In genomic region chr14:85516239-85517112, GRCh38 we compare ENCODE assay signal across 16 cellular contexts. TPM values are rescaled to one million over a fixed set of nuclear protein-coding genes. Genes with fewer than 3 reads are reported as not detected.
DNase-seq lines count a peak whose midpoint lies in the region; ATAC-seq, FAIRE-seq and TF ChIP-seq lines count a peak whose summit lies in the region.
"Had no signal": no experiment of that assay in that cellular context is flagged by ENCODE, and none has a peak within 500 bp of the region (broad histone marks: within the 10 kb centered on the region; RNA-seq: fewer than 3 reads in every experiment).

No MANE protein-coding gene starts in this region.

- H3K27ac ChIP-seq in A549 (peak overlapping the region; percentile 16 to 34), HepG2 (ENCODE audit: extremely low read length, insufficient read depth, low read length) (no peak overlapping the region)
- H3K27ac ChIP-seq: esophagus muscularis mucosa had no signal

- no peaks in the 10 kb centered on the region for H3K79me2 ChIP-seq in HepG2 (ENCODE audit: insufficient read depth, low read length)

- H3K4me2 ChIP-seq in A549 (peak overlapping the region; percentile 57), HepG2 (ENCODE audit: low read depth, low read length) (no peak overlapping the region)

- DNase-seq in A549 (ENCODE audit: low read depth in 1 of 2, low spot score in 1 of 2) (no peak), HT1080 (ENCODE audit: low read depth) (peak; percentile 86), fibroblast of villous mesenchyme (ENCODE audit: low read depth) (peak; percentile 83), HepG2 (ENCODE audit: low spot score) (no peak), NCI-H1048 (lab: John Stamatoyannopoulos, UW) (no peak)
- DNase-seq in activated naive CD4-positive, alpha-beta T cell treated with anti-CD3 and anti-CD28 coated beads, Interleukin-2, amount 50 U/mL, for 16 hours: no peak
- no peak for DNase-seq in activated CD4-positive, alpha-beta T cell treated with anti-CD3 and anti-CD28 coated beads, Interleukin-2, amount 10 ng/mL, durations not matched to agents 24 days and 14 days
- DNase-seq: NCI-H2081, nephron progenitor cell had no signal

- TF ChIP-seq CTCF in A549 (IDR thresholded peaks at IDR 0.05): no peak
- TF ChIP-seq CTCF in fibroblast of villous mesenchyme (IDR thresholded peaks at IDR 0.05; ENCODE audit: insufficient read depth, low read depth, low read length): no peak
- no peak for TF ChIP-seq CTCF in HepG2 (CRISPR knock-in tag; IDR thresholded peaks at IDR 0.05)

- intact Hi-C loops in HepG2 (cut with micrococcal nuclease; ENCODE audit: unreplicated experiment): loop anchor here (5.0 kb wide), 1 partner anchor 44 kb away; no protein-coding TSS in a partner anchor
- intact Hi-C loops in activated CD4-positive, alpha-beta T cell treated with anti-CD3 and anti-CD28 coated beads, Interleukin-2, amount 10 ng/mL, durations not matched to agents 24 days and 14 days (cut with micrococcal nuclease): no loop called here

- no peaks in the 10 kb centered on the region for H4K20me1 ChIP-seq in HepG2 (ENCODE audit: insufficient read depth, low read length)

- no peak overlapping the region for H3K4me3 Mint-ChIP-seq in activated CD4-positive, alpha-beta T cell treated with anti-CD3 and anti-CD28 coated beads, Interleukin-2, amount 10 ng/mL, durations not matched to agents 24 days and 14 days
- H3K4me3 Mint-ChIP-seq: IgD-negative memory B cell, nephron progenitor cell had no signal

- H3K9ac ChIP-seq in HepG2 (ENCODE audit: insufficient read depth, low read depth, low read length): no peak overlapping the region

- H3K4me3 ChIP-seq in A549 (no peak overlapping the region), fibroblast of villous mesenchyme (ENCODE audit: low read depth, low read length) (no peak overlapping the region), HepG2 (replicated peaks in 1 of 3; ENCODE audit: insufficient read depth in 1 of 3, low read depth in 2 of 3, low read length in 3 of 3) (no peak overlapping the region)
- H3K4me3 ChIP-seq: esophagus muscularis mucosa had no signal

- CTCF ChIA-PET in A549 (lab: Yijun Ruan, JAX): interaction anchor here (0.7 to 2.6 kb wide), 3 partner anchors 11 to 100 kb away, joined by 3 to 9 read pairs (median 3); no protein-coding TSS in a partner anchor
- CTCF ChIA-PET in HepG2 (lab: Yijun Ruan, JAX; ENCODE audit: low intra/inter-chr PET ratio, low total read pairs): no interaction called here

- peaks cover 39% of the 10 kb centered on the region for H3K4me1 ChIP-seq in A549
- H3K4me1 ChIP-seq in HepG2 (ENCODE audit: insufficient read depth, low read length): peaks cover 29% of the 10 kb centered on the region
- H3K4me1 ChIP-seq: esophagus muscularis mucosa had no signal

- no peak overlapping the region for H3K27ac Mint-ChIP-seq in activated CD4-positive, alpha-beta T cell treated with anti-CD3 and anti-CD28 coated beads, Interleukin-2, amount 10 ng/mL, durations not matched to agents 24 days and 14 days
- H3K27ac Mint-ChIP-seq: IgD-negative memory B cell, nephron progenitor cell had no signal

- TF ChIP-seq RAD21 in A549 (conservative IDR thresholded peaks at IDR 0.05 in 1 of 2, IDR thresholded peaks at IDR 0.05 in 1 of 2) (no peak), HepG2 (CRISPR knock-in tag; IDR thresholded peaks at IDR 0.05) (no peak)

- BruUV-seq in HepG2 (replicated peaks; lab: Mats Ljungman, UMichigan): no TSS peak

- POLR2A ChIA-PET in A549 (lab: Yijun Ruan, JAX) (interaction anchor here (0.6 to 0.8 kb wide), 2 partner anchors 13 to 1954 kb away, joined by 3 read pairs; partner anchors contain the start of gene FLRT2), HepG2 (lab: Yijun Ruan, JAX) (no interaction called here)

- TF ChIP-seq EP300 in A549 (IDR thresholded peaks at IDR 0.05): no peak
- TF ChIP-seq EP300 in HepG2 (IDR thresholded peaks at IDR 0.05; ENCODE audit: low read depth in 2 of 2, low read length in 2 of 2): no peak
- TF ChIP-seq EP300 in HepG2 (CRISPR knock-in tag; IDR thresholded peaks at IDR 0.05; ENCODE audit: borderline replicate concordance): no peak

- H3K9me3 ChIP-seq in A549: no peaks in the 10 kb centered on the region
- peaks cover 4% of the 10 kb centered on the region for H3K9me3 ChIP-seq in HepG2 (ENCODE audit: low read length)
- H3K9me3 ChIP-seq: esophagus muscularis mucosa had no signal

- no peak for TF ChIP-seq POLR2A in A549 (IDR thresholded peaks at IDR 0.05; ENCODE audit: low read length)
- no peak for TF ChIP-seq POLR2A in HepG2 (IDR thresholded peaks at IDR 0.05; ENCODE audit: insufficient read depth in 1 of 2, low read depth in 2 of 2, low read length in 2 of 2)

- no peaks in the 10 kb centered on the region for H3K27me3 Mint-ChIP-seq in activated CD4-positive, alpha-beta T cell treated with anti-CD3 and anti-CD28 coated beads, Interleukin-2, amount 10 ng/mL, durations not matched to agents 24 days and 14 days
- H3K27me3 Mint-ChIP-seq: IgD-negative memory B cell had no signal

- ATAC-seq in A549: peak; percentile 50 to 54; a peak in 4 of 6 replicates
- ATAC-seq in SK-N-SH treated with all-trans-retinoic acid at 6 μM for 48 hours: peak; percentile 96
- no peak for ATAC-seq in HepG2
- ATAC-seq: activated CD4-positive, CD25-positive, alpha-beta regulatory T cell treated with anti-CD3 and anti-CD28 coated beads, Interleukin-2, amount 50 U/mL, for 24 hours had no signal

- no peaks in the 10 kb centered on the region for H3K36me3 Mint-ChIP-seq in activated CD4-positive, alpha-beta T cell treated with anti-CD3 and anti-CD28 coated beads, Interleukin-2, amount 10 ng/mL, durations not matched to agents 24 days and 14 days (ENCODE audit: low read depth)
- H3K36me3 Mint-ChIP-seq: IgD-negative memory B cell had no signal

- no peaks in the 10 kb centered on the region for H3K9me3 Mint-ChIP-seq in activated CD4-positive, alpha-beta T cell treated with anti-CD3 and anti-CD28 coated beads, Interleukin-2, amount 10 ng/mL, durations not matched to agents 24 days and 14 days

- in situ Hi-C loops in HepG2 (cut with HindIII; ENCODE audit: extremely low pct_ligation_motif_present, low pct_unique_long_range_greater_than_20kb): no loop called here

- 57% methylated on average over 5 of the region's 5 CpGs for WGBS in A549 (ENCODE audit: missing lambda C conversion rate)
- 71% methylated on average over 5 of the region's 5 CpGs for WGBS in HepG2 (ENCODE audit: low lambda C conversion rate)

- H3K36me3 ChIP-seq in HepG2 (replicated peaks in 1 of 2; ENCODE audit: control insufficient read depth in 1 of 2, insufficient read depth in 2 of 2, low read length in 2 of 2): no peaks in the 10 kb centered on the region
- H3K36me3 ChIP-seq: esophagus muscularis mucosa had no signal

- H3K4me1 Mint-ChIP-seq in activated CD4-positive, alpha-beta T cell treated with anti-CD3 and anti-CD28 coated beads, Interleukin-2, amount 10 ng/mL, durations not matched to agents 24 days and 14 days: no peaks in the 10 kb centered on the region
- H3K4me1 Mint-ChIP-seq: IgD-negative memory B cell had no signal

- peak; percentile 46 for FAIRE-seq in A549 (lab: Jason Lieb, UNC)
- FAIRE-seq in HepG2 (lab: Jason Lieb, UNC): no peak
- FAIRE-seq: A204.1, G401.6 had no signal

- H3K27me3 ChIP-seq in HepG2 (ENCODE audit: control insufficient read depth in 1 of 2, insufficient read depth in 2 of 2, low read length in 2 of 2): no peaks in the 10 kb centered on the region
- H3K27me3 ChIP-seq: esophagus muscularis mucosa had no signal

- no peak overlapping the region for H2AFZ ChIP-seq in HepG2 (ENCODE audit: low read length)

TF ChIP-seq in A549, 52 proteins besides CTCF, POLR2A, EP300 and RAD21 (continues in another document):
- peak; percentile 34; the same call in 1 of the 2 replicates for TF ChIP-seq JUNB (IDR thresholded peaks at IDR 0.05)

TF ChIP-seq in SK-N-SH treated with all-trans-retinoic acid at 6 μM for 48 hours, 23 proteins besides CTCF, POLR2A, EP300 and RAD21 (continues in another document):
- no peak for TF ChIP-seq PPARA (CRISPR knock-in tag; IDR thresholded peaks at IDR 0.05; ENCODE audit: borderline replicate concordance)

TF ChIP-seq in HepG2, 621 proteins besides CTCF, POLR2A, EP300 and RAD21 (continues in another document):
- no peak for TF ChIP-seq ZNF772 (CRISPR knock-in tag; IDR thresholded peaks at IDR 0.05)

RNA-seq across cellular contexts. Expression of gene FLRT2, which starts 13.5 kb away (rescaled TPM):
- polyA plus RNA-seq in A549 (2011; rRNA removed) (6.4 and 7.5 TPM in 2 replicates), A549 (2017; fragmentation: RNase III; extraction: RNeasy Plus Mini Kit Qiagen cat#74134 plus additional on column Dnase treatment) (6.6 to 7.0 TPM (median 6.8 TPM) in 3 replicates), HepG2 (2011; rRNA removed) (0.16 TPM in 1 of 2 replicates, not detected in the other)
- polyA plus RNA-seq in A549 (2012; cell fraction: cytosol; rRNA removed): 2.6 and 4.2 TPM in 2 replicates
- 13.0 and 24.3 TPM in 2 replicates for polyA plus RNA-seq in A549 (2012; cell fraction: nucleus; rRNA removed)
- polyA minus RNA-seq in A549 (2011; rRNA and poly(A)+ RNA removed): 12.6 and 13.3 TPM in 2 replicates
- 6.7 and 7.2 TPM in 2 replicates for total RNA-seq in HT1080 (2014; rRNA removed; shearing (Covaris generic))
- polyA plus RNA-seq in HT1080 (2015; cell fraction: cytosol; rRNA removed): 0.78 and 0.84 TPM in 2 replicates
- 8.0 and 9.4 TPM in 2 replicates for polyA plus RNA-seq in HT1080 (2015; cell fraction: nucleus; rRNA removed)
- total RNA-seq in fibroblast of villous mesenchyme (12.9 and 14.7 TPM in 2 replicates), HepG2 (2016; rRNA removed; fragmentation: Illumina TruSeq; extraction: Trizol) (not detected in 2 replicates)
- not detected in 2 replicates for total RNA-seq in HepG2 (2016; cell fraction: cytosol; rRNA removed; fragmentation: Illumina TruSeq; extraction: Trizol; ENCODE audit: low read depth)
- not detected in 2 replicates for total RNA-seq in HepG2 (2016; cell fraction: insoluble cytoplasmic fraction; rRNA removed; fragmentation: Illumina TruSeq; extraction: Trizol)
- not detected in 2 replicates for total RNA-seq in HepG2 (2016; cell fraction: membrane; rRNA removed; fragmentation: Illumina TruSeq; extraction: Trizol)
- total RNA-seq in HepG2 (2016; cell fraction: nucleus; rRNA removed; fragmentation: Illumina TruSeq; extraction: Trizol): 0.06 TPM in 1 of 2 replicates, not detected in the other
- not detected in 2 replicates for polyA plus RNA-seq in HepG2 (2011; cell fraction: cytosol; rRNA removed)
- polyA plus RNA-seq in HepG2 (2011; cell fraction: nucleus; rRNA removed): not detected in 2 replicates
- polyA plus RNA-seq in HepG2 (2012): not detected in 2 replicates
- polyA plus RNA-seq in HepG2 (2016; cell fraction: cytosol; fragmentation: Illumina TruSeq; extraction: Trizol; ENCODE audit: low read depth): not detected in 2 replicates
- not detected in 2 replicates for polyA plus RNA-seq in HepG2 (2016; cell fraction: insoluble cytoplasmic fraction; fragmentation: Illumina TruSeq; extraction: Trizol; ENCODE audit: low read depth)
- polyA plus RNA-seq in HepG2 (2016; cell fraction: membrane; fragmentation: Illumina TruSeq; extraction: Trizol; ENCODE audit: low read depth): not detected in 2 replicates
- not detected in 2 replicates for polyA plus RNA-seq in HepG2 (2016; cell fraction: nucleus; fragmentation: Illumina TruSeq; extraction: Trizol; ENCODE audit: insufficient read depth, low read depth)
- polyA minus RNA-seq in HepG2 (2011; rRNA and poly(A)+ RNA removed; ENCODE audit: low replicate concordance): 7.6 TPM in 1 of 2 replicates, not detected in the other
- not detected in 2 replicates for polyA minus RNA-seq in HepG2 (2011; cell fraction: cytosol; rRNA and poly(A)+ RNA removed)
- 0.26 TPM in 1 of 2 replicates, not detected in the other for polyA minus RNA-seq in HepG2 (2011; cell fraction: nucleus; rRNA and poly(A)+ RNA removed)
- total RNA-seq in activated CD4-positive, alpha-beta T cell treated with anti-CD3 and anti-CD28 coated beads, Interleukin-2, amount 10 ng/mL, durations not matched to agents 24 days and 14 days: not detected in 2 replicates
- total RNA-seq: OCI-LY7 had no signal
- polyA plus RNA-seq: IgD-negative memory B cell had no signal

Comparison
In these comparisons a context has a peak if more than half of its experiments do, and no peak if none do; other contexts are left out.
1. DNase-seq: peak in HT1080 (single experiment) and fibroblast of villous mesenchyme (single experiment); none in A549 (0 of 2), HepG2 (single experiment), activated naive CD4-positive, alpha-beta T cell treated with anti-CD3 and anti-CD28 coated beads, Interleukin-2, amount 50 U/mL, for 16 hours (single experiment), activated CD4-positive, alpha-beta T cell treated with anti-CD3 and anti-CD28 coated beads, Interleukin-2, amount 10 ng/mL, durations not matched to agents 24 days and 14 days (single experiment) and NCI-H1048 (single experiment).
2. Of the 38 proteins assayed by ChIP-seq in both HepG2 and A549: peak only in HepG2: none; only in A549: JUNB; in both: none; in neither: 37.